Comparison of ENCODE assay signal across 29 cellular contexts in genomic region chrX:29728639-29729038, GRCh38.
DNase-seq lines count a peak whose midpoint lies in the region; ATAC-seq, FAIRE-seq and TF ChIP-seq lines count a peak whose summit lies in the region.
"Had no signal": no experiment of that assay in that cellular context is flagged by ENCODE, and none has a peak within 500 bp of the region (broad histone marks: within the 10 kb centered on the region; RNA-seq: fewer than 3 reads in every experiment).

No MANE protein-coding gene starts in this region.

- H3K4me1 Mint-ChIP-seq in MCF 10A (ENCODE audit: insufficient read depth, unreplicated experiment) = no peaks in the 10 kb centered on the region
- H3K4me1 Mint-ChIP-seq: memory B cell; stimulated activated naive B cell treated with anti-CD40 and anti-IgM and Interleukin-4, amounts not matched to agents 10 μg/mL and 1 μg/mL and 100 μg/mL, for 72 hours had no signal

- DNase-seq in MCF 10A (ENCODE audit: unreplicated experiment) = peak; percentile 34
- no peak for DNase-seq in breast epithelium (ENCODE audit: low spot score in 2 of 2)
- peak; percentile 73 for DNase-seq in bronchial epithelial cell (ENCODE audit: low read depth)
- DNase-seq in glomerular visceral epithelial cell (ENCODE audit: extremely low spot score) = peak; percentile 55
- no peak for DNase-seq in NCI-H187 (lab: John Stamatoyannopoulos, UW)
- no peak for DNase-seq in activated effector memory CD4-positive, alpha-beta T cell treated with anti-CD3 and anti-CD28 coated beads, Interleukin-2, amount 50 U/mL, for 16 hours
- DNase-seq: 8988T; activated CD4-positive, alpha-beta T cell treated with anti-CD3 and anti-CD28 coated beads, Interleukin-2, amount 50 U/mL, for 1 hour; activated CD4-positive, CD25-positive, alpha-beta regulatory T cell; activated gamma-delta T cell treated with Interleukin-2 at 50 U/mL for 16 hours; activated T-cell treated with anti-CD3 and anti-CD28 coated beads, Interleukin-2, amount 50 U/mL, for 1 hour; hippocampal formation; Karpas-422; NCI-H446; NCI-H774; ovary; retina; RPMI8226; stimulated activated naive B cell treated with anti-CD40 and anti-IgM and Interleukin-4, amounts not matched to agents 10 μg/mL and 1 μg/mL and 100 μg/mL, for 72 hours; T-helper 1 cell had no signal

- CTCF ChIA-PET in MCF 10A (lab: Yijun Ruan, JAX) = interaction anchor here (0.6 kb wide), 1 partner anchor 115 kb away, joined by 3 read pairs; no protein-coding TSS in a partner anchor

- POLR2A ChIA-PET in MCF 10A (lab: Yijun Ruan, JAX) = no interaction called here

- no peak for TF ChIP-seq POLR2A in breast epithelium (IDR thresholded peaks at IDR 0.05)

- FAIRE-seq in bronchial epithelial cell (lab: Jason Lieb, UNC) = no peak
- FAIRE-seq: D721Med, endometrium had no signal

- H3K36me3 ChIP-seq in breast epithelium = no peaks in the 10 kb centered on the region
- no peaks in the 10 kb centered on the region for H3K36me3 ChIP-seq in bronchial epithelial cell (ENCODE audit: control insufficient read depth, insufficient read depth, low read length)
- H3K36me3 ChIP-seq: ovary, suprapubic skin had no signal

- H3K27me3 ChIP-seq in breast epithelium (peaks cover 0 to 11% of the 10 kb centered on the region in 2 donors), bronchial epithelial cell (ENCODE audit: control insufficient read depth, insufficient read depth, low read length) (no peaks in the 10 kb centered on the region)
- H3K27me3 ChIP-seq: ovary, suprapubic skin had no signal

- no peak overlapping the region for H3K27ac Mint-ChIP-seq in MCF 10A (ENCODE audit: low read depth, unreplicated experiment)
- H3K27ac Mint-ChIP-seq: memory B cell; stimulated activated naive B cell treated with anti-CD40 and anti-IgM and Interleukin-4, amounts not matched to agents 10 μg/mL and 1 μg/mL and 100 μg/mL, for 72 hours had no signal

- intact Hi-C loops in MCF 10A (cut with micrococcal nuclease) (no loop called here), breast epithelium (cut with DNase I; ENCODE audit: low total_unique reads) (no loop called here)

- no peak for ATAC-seq in HG03095 (IDR thresholded peaks at IDR 0.05; ENCODE audit: unreplicated experiment)
- ATAC-seq in GM18907 (IDR thresholded peaks at IDR 0.05; ENCODE audit: unreplicated experiment) = no peak
- ATAC-seq: left lobe of liver; stimulated activated naive B cell treated with anti-CD40 and anti-IgM and Interleukin-4, amounts not matched to agents 10 μg/mL and 1 μg/mL and 100 μg/mL, for 72 hours had no signal

- no peak for TF ChIP-seq CTCF in MCF 10A (IDR thresholded peaks at IDR 0.05; ENCODE audit: unreplicated experiment)
- TF ChIP-seq CTCF in breast epithelium (IDR thresholded peaks at IDR 0.05) = no peak
- TF ChIP-seq CTCF in bronchial epithelial cell (IDR thresholded peaks at IDR 0.05; ENCODE audit: insufficient read depth, low read length, severe bottlenecking) = no peak

- no peaks in the 10 kb centered on the region for H3K36me3 Mint-ChIP-seq in MCF 10A (ENCODE audit: insufficient read depth, unreplicated experiment)
- H3K36me3 Mint-ChIP-seq: memory B cell; stimulated activated naive B cell treated with anti-CD40 and anti-IgM and Interleukin-4, amounts not matched to agents 10 μg/mL and 1 μg/mL and 100 μg/mL, for 72 hours had no signal

- H3K4me3 ChIP-seq in breast epithelium (no peak overlapping the region), bronchial epithelial cell (ENCODE audit: low read depth, low read length) (no peak overlapping the region)
- H3K4me3 ChIP-seq: ovary, SK-N-MC, skin epidermis, suprapubic skin had no signal

- H3K4me1 ChIP-seq in breast epithelium = no peaks in the 10 kb centered on the region
- H3K4me1 ChIP-seq: suprapubic skin had no signal

- H3K4me3 Mint-ChIP-seq in MCF 10A (ENCODE audit: unreplicated experiment) = no peak overlapping the region
- H3K4me3 Mint-ChIP-seq: memory B cell; stimulated activated naive B cell treated with anti-CD40 and anti-IgM and Interleukin-4, amounts not matched to agents 10 μg/mL and 1 μg/mL and 100 μg/mL, for 72 hours had no signal

- H3K27ac ChIP-seq in breast epithelium = no peak overlapping the region
- H3K27ac ChIP-seq: ovary, SK-N-MC, skin epidermis, suprapubic skin had no signal

- H3K27me3 Mint-ChIP-seq in MCF 10A (ENCODE audit: insufficient read depth, unreplicated experiment) = peaks cover 18% of the 10 kb centered on the region
- H3K27me3 Mint-ChIP-seq: memory B cell; stimulated activated naive B cell treated with anti-CD40 and anti-IgM and Interleukin-4, amounts not matched to agents 10 μg/mL and 1 μg/mL and 100 μg/mL, for 72 hours had no signal

- no TSS peak for BruUV-seq in MCF 10A (replicated peaks; lab: Mats Ljungman, UMichigan)

- H3K9me3 Mint-ChIP-seq in MCF 10A (ENCODE audit: unreplicated experiment) = no peaks in the 10 kb centered on the region
- H3K9me3 Mint-ChIP-seq: stimulated activated naive B cell treated with anti-CD40 and anti-IgM and Interleukin-4, amounts not matched to agents 10 μg/mL and 1 μg/mL and 100 μg/mL, for 72 hours had no signal

- H3K9me3 ChIP-seq in breast epithelium = no peaks in the 10 kb centered on the region
- H3K9me3 ChIP-seq: ovary, suprapubic skin had no signal

Comparison
In these comparisons a context has a peak if more than half of its experiments do, and no peak if none do; other contexts are left out.
1. DNase-seq: peak in MCF 10A (single experiment), bronchial epithelial cell (single experiment) and glomerular visceral epithelial cell (single experiment); none in breast epithelium (0 of 2), NCI-H187 (0 of 2) and activated effector memory CD4-positive, alpha-beta T cell treated with anti-CD3 and anti-CD28 coated beads, Interleukin-2, amount 50 U/mL, for 16 hours (single experiment).